ENCODE assay signal across 10 cellular contexts in the genomic region with DNA sequence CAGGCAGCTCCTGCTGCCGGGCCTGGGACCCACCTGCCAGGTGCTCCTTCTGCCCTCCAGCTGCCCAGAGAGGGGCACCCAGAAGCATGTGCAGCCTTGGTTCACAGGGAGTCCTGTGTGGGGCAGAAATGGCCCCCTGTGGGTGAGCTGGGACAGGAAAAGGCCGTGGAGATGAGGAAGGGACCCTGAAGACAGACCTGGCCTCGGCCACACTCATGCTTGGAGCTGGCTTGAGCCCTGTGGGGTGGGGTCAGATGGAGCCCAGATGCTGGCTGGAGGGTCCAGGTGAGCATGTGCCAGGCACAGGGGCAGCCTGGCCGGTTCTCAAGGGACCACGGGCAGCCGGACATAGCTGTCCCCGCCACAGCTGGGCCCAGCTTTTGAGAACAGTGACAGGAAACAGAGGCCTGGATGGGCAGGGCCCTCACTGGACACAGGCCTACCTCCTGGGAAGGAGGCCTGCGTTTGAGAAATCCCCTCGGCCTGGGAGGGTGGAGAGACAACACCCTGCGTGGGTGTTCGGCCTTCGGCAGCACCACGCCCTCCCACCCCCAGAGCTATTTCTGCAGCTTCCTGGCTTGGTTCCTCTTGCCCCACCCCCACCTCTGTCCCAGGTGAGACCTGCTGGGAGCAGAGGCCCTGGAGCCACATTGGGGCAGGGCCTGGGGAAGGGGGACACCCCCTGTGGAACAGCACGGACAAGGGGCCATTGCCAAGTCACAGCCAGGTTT.
DNase-seq lines count a peak whose midpoint lies in the region; ATAC-seq, FAIRE-seq and TF ChIP-seq lines count a peak whose summit lies in the region.
"Had no signal": no experiment of that assay in that cellular context is flagged by ENCODE, and none has a peak within 500 bp of the region (broad histone marks: within the 10 kb centered on the region; RNA-seq: fewer than 3 reads in every experiment).

No MANE protein-coding gene starts in this region.

- intact Hi-C loops in HepG2 (cut with micrococcal nuclease; ENCODE audit: unreplicated experiment), result no loop called here
- intact Hi-C loops in prostate gland (cut with DNase I), result no loop called here

- no peak overlapping the region for H3K27ac ChIP-seq in HepG2 (ENCODE audit: extremely low read length, insufficient read depth, low read length)
- H3K27ac ChIP-seq in small intestine (ENCODE audit: low read depth in 1 of 2, low read length in 1 of 2), result peak overlapping the region in 1 of 2 donors; percentile 17
- H3K27ac ChIP-seq in prostate gland, result no peak overlapping the region

- H2AFZ ChIP-seq in HepG2 (ENCODE audit: low read length), result no peak overlapping the region

- TF ChIP-seq POLR2A in HepG2 (IDR thresholded peaks at IDR 0.05; ENCODE audit: insufficient read depth in 1 of 2, low read depth in 2 of 2, low read length in 2 of 2) (no peak), prostate gland (IDR thresholded peaks at IDR 0.05) (no peak)

- FAIRE-seq in HepG2 (lab: Jason Lieb, UNC) (no peak), small intestine (lab: Jason Lieb, UNC) (no peak)

- no peaks in the 10 kb centered on the region for H3K79me2 ChIP-seq in HepG2 (ENCODE audit: insufficient read depth, low read length)

- ATAC-seq in GM21381 (IDR thresholded peaks at IDR 0.05; ENCODE audit: unreplicated experiment) (peak; percentile 52), HepG2 (peak; percentile 46)
- ATAC-seq: activated T-helper 17 cell treated with anti-CD3 and anti-CD28 coated beads, Interleukin-2, amount 50 U/mL, for 72 hours had no signal

- in situ Hi-C loops in HepG2 (cut with HindIII; ENCODE audit: extremely low pct_ligation_motif_present, low pct_unique_long_range_greater_than_20kb), result loop anchor here (10.0 kb wide), 1 partner anchor 132 kb away; a partner anchor contains a TSS

- no peaks in the 10 kb centered on the region for H4K20me1 ChIP-seq in HepG2 (ENCODE audit: insufficient read depth, low read length)

- H3K4me3 ChIP-seq in adipocyte (ENCODE audit: low read length) (no peak overlapping the region), HepG2 (replicated peaks in 1 of 3; ENCODE audit: insufficient read depth in 1 of 3, low read depth in 2 of 3, low read length in 3 of 3) (peak overlapping the region in 1 of 3 experiments; percentile 28; a peak in 1 of 6 replicates), small intestine (ENCODE audit: low read depth in 1 of 2, low read length in 2 of 2) (no peak overlapping the region), prostate gland (no peak overlapping the region)

- WGBS in HepG2 (ENCODE audit: low lambda C conversion rate), result 33% methylated on average over 2 of the region's 14 CpGs
- WGBS in small intestine, 3 donors, result 41 to 44% (median 41%) methylated on average over 12 to 14 of the region's 14 CpGs
- WGBS in prostate gland, result 73% methylated on average over 9 of the region's 14 CpGs

- peak overlapping the region; percentile 38 for H3K4me2 ChIP-seq in HepG2 (ENCODE audit: low read depth, low read length)

- peak overlapping the region; percentile 67 for H3K9ac ChIP-seq in adipocyte (ENCODE audit: low read length)
- H3K9ac ChIP-seq in HepG2 (ENCODE audit: insufficient read depth, low read depth, low read length), result peak overlapping the region; percentile 5; the same call in 1 of the 2 replicates

- TF ChIP-seq CTCF in HepG2 (CRISPR knock-in tag; IDR thresholded peaks at IDR 0.05), result no peak
- no peak for TF ChIP-seq CTCF in prostate gland (IDR thresholded peaks at IDR 0.05)

- H3K9me3 ChIP-seq in adipocyte (ENCODE audit: control insufficient read depth, low read length) (no peaks in the 10 kb centered on the region), HepG2 (ENCODE audit: low read length) (no peaks in the 10 kb centered on the region), small intestine (ENCODE audit: control insufficient read depth, low read depth) (no peaks in the 10 kb centered on the region), prostate gland (no peaks in the 10 kb centered on the region)

- TF ChIP-seq EP300 in HepG2 (IDR thresholded peaks at IDR 0.05; ENCODE audit: low read depth in 2 of 2, low read length in 2 of 2) (no peak), HepG2 (CRISPR knock-in tag; IDR thresholded peaks at IDR 0.05; ENCODE audit: borderline replicate concordance) (no peak)

- POLR2A ChIA-PET in HepG2 (lab: Yijun Ruan, JAX), result interaction anchor here (0.6 to 1.1 kb wide), 2 partner anchors 7 to 221 kb away, joined by 3 to 4 read pairs; no protein-coding TSS in a partner anchor

- no TSS peak for BruUV-seq in HepG2 (replicated peaks; lab: Mats Ljungman, UMichigan)

- peak; percentile 25 for DNase-seq in AG08395 (ENCODE audit: low spot score)
- no peak for DNase-seq in adipocyte (ENCODE audit: low read depth)
- no peak for DNase-seq in HepG2 (ENCODE audit: low spot score)
- DNase-seq in NCI-H510A treated with DMSO at 0.1 percent for 48 hours (lab: John Stamatoyannopoulos, UW), result no peak
- no peak for DNase-seq in small intestine
- DNase-seq in 8988T, result no peak
- no peak for DNase-seq in prostate gland (ENCODE audit: low spot score)
- DNase-seq: AML-193 had no signal

- CTCF ChIA-PET in HepG2 (lab: Yijun Ruan, JAX; ENCODE audit: low intra/inter-chr PET ratio, low total read pairs), result no interaction called here

- H3K36me3 ChIP-seq in adipocyte (ENCODE audit: control insufficient read depth, insufficient read depth, low read length, severe bottlenecking) (no peaks in the 10 kb centered on the region), HepG2 (replicated peaks in 1 of 2; ENCODE audit: control insufficient read depth in 1 of 2, insufficient read depth in 2 of 2, low read length in 2 of 2) (no peaks in the 10 kb centered on the region), small intestine (ENCODE audit: control insufficient read depth in 2 of 2, insufficient read depth in 2 of 2, low read length in 2 of 2) (no peaks in the 10 kb centered on the region), prostate gland (no peaks in the 10 kb centered on the region)

- TF ChIP-seq RAD21 in HepG2 (CRISPR knock-in tag; IDR thresholded peaks at IDR 0.05), result no peak

- H3K4me1 ChIP-seq in adipocyte (ENCODE audit: control insufficient read depth, insufficient read depth, low read length) (peaks cover 13% of the 10 kb centered on the region), HepG2 (ENCODE audit: insufficient read depth, low read length) (peaks cover 41% of the 10 kb centered on the region), small intestine (ENCODE audit: control insufficient read depth in 2 of 2, insufficient read depth in 1 of 2, low read depth in 1 of 2, low read length in 1 of 2) (peaks cover 0 to 7% of the 10 kb centered on the region in 2 donors), prostate gland (replicated peaks) (peaks cover 2% of the 10 kb centered on the region)

- H3K27me3 ChIP-seq in adipocyte (replicated peaks; ENCODE audit: control insufficient read depth, insufficient read depth, low read length) (no peaks in the 10 kb centered on the region), HepG2 (ENCODE audit: control insufficient read depth in 1 of 2, insufficient read depth in 2 of 2, low read length in 2 of 2) (peaks cover 9 to 72% of the 10 kb centered on the region in 2 experiments), small intestine (ENCODE audit: control insufficient read depth in 2 of 2, insufficient read depth in 2 of 2, low read length in 2 of 2) (no peaks in the 10 kb centered on the region), prostate gland (replicated peaks; ENCODE audit: insufficient read depth) (no peaks in the 10 kb centered on the region)

TF ChIP-seq in HepG2, 621 proteins besides CTCF, POLR2A, EP300 and RAD21:
- TF ChIP-seq ZSCAN21 (CRISPR knock-in tag; IDR thresholded peaks at IDR 0.05; ENCODE audit: borderline replicate concordance), result 0 out of 2 replicates have a peak, but pooled peaks have one; percentile 22
- TF ChIP-seq RAD51 (IDR thresholded peaks at IDR 0.05; ENCODE audit: borderline replicate concordance), result no peak
- TF ChIP-seq, protein P1, sequence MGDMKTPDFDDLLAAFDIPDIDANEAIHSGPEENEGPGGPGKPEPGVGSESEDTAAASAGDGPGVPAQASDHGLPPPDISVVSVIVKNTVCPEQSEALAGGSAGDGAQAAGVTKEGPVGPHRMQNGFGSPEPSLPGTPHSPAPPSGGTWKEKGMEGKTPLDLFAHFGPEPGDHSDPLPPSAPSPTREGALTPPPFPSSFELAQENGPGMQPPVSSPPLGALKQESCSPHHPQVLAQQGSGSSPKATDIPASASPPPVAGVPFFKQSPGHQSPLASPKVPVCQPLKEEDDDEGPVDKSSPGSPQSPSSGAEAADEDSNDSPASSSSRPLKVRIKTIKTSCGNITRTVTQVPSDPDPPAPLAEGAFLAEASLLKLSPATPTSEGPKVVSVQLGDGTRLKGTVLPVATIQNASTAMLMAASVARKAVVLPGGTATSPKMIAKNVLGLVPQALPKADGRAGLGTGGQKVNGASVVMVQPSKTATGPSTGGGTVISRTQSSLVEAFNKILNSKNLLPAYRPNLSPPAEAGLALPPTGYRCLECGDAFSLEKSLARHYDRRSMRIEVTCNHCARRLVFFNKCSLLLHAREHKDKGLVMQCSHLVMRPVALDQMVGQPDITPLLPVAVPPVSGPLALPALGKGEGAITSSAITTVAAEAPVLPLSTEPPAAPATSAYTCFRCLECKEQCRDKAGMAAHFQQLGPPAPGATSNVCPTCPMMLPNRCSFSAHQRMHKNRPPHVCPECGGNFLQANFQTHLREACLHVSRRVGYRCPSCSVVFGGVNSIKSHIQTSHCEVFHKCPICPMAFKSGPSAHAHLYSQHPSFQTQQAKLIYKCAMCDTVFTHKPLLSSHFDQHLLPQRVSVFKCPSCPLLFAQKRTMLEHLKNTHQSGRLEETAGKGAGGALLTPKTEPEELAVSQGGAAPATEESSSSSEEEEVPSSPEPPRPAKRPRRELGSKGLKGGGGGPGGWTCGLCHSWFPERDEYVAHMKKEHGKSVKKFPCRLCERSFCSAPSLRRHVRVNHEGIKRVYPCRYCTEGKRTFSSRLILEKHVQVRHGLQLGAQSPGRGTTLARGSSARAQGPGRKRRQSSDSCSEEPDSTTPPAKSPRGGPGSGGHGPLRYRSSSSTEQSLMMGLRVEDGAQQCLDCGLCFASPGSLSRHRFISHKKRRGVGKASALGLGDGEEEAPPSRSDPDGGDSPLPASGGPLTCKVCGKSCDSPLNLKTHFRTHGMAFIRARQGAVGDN (CRISPR knock-in tag; IDR thresholded peaks at IDR 0.05), result peak; percentile 47; the same call in 1 of the 2 replicates
- TF ChIP-seq ZFY (CRISPR knock-in tag; IDR thresholded peaks at IDR 0.05), result peak; percentile 33; the same call in 1 of the 2 replicates
- peak; percentile 51; the same call in 1 of the 2 replicates for TF ChIP-seq ZFX (CRISPR knock-in tag; IDR thresholded peaks at IDR 0.05; ENCODE audit: low read depth)
